In the genomic region with DNA sequence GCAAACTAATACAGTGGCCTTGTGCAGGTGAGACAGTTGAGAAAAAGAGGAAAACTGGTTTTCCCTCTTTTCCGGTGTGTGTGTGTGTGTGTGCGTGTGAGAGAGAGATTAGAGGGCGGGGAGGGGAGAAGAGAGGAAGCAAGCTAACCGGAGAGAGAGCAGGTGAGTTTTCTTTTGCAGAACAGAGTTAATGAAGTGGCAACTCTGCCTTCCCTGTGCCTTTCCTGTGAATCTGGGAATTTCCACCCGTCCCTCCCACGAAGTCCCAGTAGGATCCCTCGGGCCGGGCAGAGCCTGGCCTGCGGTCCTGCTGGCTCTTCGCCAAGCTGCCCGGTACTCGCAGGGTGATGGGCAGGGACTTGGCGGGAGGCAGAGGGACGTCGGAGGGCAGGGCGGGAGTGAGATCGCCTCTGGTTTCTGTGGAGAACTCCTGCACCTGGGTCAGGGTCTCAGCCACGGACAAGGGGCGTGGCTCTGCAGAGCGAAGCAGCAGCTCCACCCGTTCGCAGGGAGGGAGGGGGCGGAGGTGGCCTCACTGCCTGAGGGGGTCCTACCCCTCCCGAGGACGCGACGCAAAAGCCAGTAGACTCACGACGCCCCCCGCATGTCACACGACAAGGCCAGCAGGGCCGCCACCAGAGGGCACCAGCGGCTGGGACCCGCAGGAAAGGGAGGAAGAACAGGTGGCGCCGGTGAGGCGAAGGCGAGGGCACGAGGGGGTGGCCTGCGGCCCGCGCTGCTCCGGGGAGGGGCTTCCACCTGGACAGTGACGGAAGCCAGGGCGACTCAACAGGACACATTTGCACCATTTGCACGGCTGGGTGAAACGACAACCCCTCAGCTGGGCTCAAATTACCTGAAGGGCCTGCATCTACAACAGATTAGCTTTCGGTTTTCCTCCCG, we compare ENCODE assay signal across 1 cellular context.
TF ChIP-seq lines count a peak whose summit lies in the region.

No MANE protein-coding gene starts in this region.

TF ChIP-seq in K562, 482 proteins besides CTCF, POLR2A, EP300 and RAD21 (continued from another document and continues in another):
- TF ChIP-seq, protein P1, sequence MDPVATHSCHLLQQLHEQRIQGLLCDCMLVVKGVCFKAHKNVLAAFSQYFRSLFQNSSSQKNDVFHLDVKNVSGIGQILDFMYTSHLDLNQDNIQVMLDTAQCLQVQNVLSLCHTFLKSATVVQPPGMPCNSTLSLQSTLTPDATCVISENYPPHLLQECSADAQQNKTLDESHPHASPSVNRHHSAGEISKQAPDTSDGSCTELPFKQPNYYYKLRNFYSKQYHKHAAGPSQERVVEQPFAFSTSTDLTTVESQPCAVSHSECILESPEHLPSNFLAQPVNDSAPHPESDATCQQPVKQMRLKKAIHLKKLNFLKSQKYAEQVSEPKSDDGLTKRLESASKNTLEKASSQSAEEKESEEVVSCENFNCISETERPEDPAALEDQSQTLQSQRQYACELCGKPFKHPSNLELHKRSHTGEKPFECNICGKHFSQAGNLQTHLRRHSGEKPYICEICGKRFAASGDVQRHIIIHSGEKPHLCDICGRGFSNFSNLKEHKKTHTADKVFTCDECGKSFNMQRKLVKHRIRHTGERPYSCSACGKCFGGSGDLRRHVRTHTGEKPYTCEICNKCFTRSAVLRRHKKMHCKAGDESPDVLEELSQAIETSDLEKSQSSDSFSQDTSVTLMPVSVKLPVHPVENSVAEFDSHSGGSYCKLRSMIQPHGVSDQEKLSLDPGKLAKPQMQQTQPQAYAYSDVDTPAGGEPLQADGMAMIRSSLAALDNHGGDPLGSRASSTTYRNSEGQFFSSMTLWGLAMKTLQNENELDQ (CRISPR knock-in tag; IDR thresholded peaks at IDR 0.05; ENCODE audit: borderline replicate concordance): peak; percentile 99
- TF ChIP-seq U2AF2 (optimal IDR thresholded peaks at IDR 0.05; ENCODE audit: low read depth, low read length) (no peak), PML (IDR thresholded peaks at IDR 0.05; ENCODE audit: low read length) (no peak), ZNF780A (CRISPR knock-in tag; IDR thresholded peaks at IDR 0.05) (no peak), ZNF766 (CRISPR knock-in tag; conservative IDR thresholded peaks at IDR 0.05) (0 out of 2 replicates have a peak, but pooled peaks have one; percentile 41), RBFOX2 (IDR thresholded peaks at IDR 0.05; ENCODE audit: low read depth, low read length) (peak; percentile 78), WHSC1 (IDR thresholded peaks at IDR 0.05; ENCODE audit: low read length) (no peak), XRCC5 (IDR thresholded peaks at IDR 0.05; ENCODE audit: low read depth, low read length) (peak; percentile 81; the same call in 1 of the 2 replicates), NR4A1 (CRISPR knock-in tag; IDR thresholded peaks at IDR 0.05) (no peak; the same call in 1 of the 2 replicates), NR4A1 (tag; IDR thresholded peaks at IDR 0.05) (peak; percentile 80; the same call in 1 of the 2 replicates)
- TF ChIP-seq, protein P2, sequence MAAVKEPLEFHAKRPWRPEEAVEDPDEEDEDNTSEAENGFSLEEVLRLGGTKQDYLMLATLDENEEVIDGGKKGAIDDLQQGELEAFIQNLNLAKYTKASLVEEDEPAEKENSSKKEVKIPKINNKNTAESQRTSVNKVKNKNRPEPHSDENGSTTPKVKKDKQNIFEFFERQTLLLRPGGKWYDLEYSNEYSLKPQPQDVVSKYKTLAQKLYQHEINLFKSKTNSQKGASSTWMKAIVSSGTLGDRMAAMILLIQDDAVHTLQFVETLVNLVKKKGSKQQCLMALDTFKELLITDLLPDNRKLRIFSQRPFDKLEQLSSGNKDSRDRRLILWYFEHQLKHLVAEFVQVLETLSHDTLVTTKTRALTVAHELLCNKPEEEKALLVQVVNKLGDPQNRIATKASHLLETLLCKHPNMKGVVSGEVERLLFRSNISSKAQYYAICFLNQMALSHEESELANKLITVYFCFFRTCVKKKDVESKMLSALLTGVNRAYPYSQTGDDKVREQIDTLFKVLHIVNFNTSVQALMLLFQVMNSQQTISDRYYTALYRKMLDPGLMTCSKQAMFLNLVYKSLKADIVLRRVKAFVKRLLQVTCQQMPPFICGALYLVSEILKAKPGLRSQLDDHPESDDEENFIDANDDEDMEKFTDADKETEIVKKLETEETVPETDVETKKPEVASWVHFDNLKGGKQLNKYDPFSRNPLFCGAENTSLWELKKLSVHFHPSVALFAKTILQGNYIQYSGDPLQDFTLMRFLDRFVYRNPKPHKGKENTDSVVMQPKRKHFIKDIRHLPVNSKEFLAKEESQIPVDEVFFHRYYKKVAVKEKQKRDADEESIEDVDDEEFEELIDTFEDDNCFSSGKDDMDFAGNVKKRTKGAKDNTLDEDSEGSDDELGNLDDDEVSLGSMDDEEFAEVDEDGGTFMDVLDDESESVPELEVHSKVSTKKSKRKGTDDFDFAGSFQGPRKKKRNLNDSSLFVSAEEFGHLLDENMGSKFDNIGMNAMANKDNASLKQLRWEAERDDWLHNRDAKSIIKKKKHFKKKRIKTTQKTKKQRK (IDR thresholded peaks at IDR 0.05; ENCODE audit: borderline replicate concordance, low read depth, low read length): no peak
- TF ChIP-seq, protein P3, sequence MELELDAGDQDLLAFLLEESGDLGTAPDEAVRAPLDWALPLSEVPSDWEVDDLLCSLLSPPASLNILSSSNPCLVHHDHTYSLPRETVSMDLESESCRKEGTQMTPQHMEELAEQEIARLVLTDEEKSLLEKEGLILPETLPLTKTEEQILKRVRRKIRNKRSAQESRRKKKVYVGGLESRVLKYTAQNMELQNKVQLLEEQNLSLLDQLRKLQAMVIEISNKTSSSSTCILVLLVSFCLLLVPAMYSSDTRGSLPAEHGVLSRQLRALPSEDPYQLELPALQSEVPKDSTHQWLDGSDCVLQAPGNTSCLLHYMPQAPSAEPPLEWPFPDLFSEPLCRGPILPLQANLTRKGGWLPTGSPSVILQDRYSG (tag; conservative IDR thresholded peaks at IDR 0.05; ENCODE audit: low read depth): no peak
- TF ChIP-seq, protein P4, sequence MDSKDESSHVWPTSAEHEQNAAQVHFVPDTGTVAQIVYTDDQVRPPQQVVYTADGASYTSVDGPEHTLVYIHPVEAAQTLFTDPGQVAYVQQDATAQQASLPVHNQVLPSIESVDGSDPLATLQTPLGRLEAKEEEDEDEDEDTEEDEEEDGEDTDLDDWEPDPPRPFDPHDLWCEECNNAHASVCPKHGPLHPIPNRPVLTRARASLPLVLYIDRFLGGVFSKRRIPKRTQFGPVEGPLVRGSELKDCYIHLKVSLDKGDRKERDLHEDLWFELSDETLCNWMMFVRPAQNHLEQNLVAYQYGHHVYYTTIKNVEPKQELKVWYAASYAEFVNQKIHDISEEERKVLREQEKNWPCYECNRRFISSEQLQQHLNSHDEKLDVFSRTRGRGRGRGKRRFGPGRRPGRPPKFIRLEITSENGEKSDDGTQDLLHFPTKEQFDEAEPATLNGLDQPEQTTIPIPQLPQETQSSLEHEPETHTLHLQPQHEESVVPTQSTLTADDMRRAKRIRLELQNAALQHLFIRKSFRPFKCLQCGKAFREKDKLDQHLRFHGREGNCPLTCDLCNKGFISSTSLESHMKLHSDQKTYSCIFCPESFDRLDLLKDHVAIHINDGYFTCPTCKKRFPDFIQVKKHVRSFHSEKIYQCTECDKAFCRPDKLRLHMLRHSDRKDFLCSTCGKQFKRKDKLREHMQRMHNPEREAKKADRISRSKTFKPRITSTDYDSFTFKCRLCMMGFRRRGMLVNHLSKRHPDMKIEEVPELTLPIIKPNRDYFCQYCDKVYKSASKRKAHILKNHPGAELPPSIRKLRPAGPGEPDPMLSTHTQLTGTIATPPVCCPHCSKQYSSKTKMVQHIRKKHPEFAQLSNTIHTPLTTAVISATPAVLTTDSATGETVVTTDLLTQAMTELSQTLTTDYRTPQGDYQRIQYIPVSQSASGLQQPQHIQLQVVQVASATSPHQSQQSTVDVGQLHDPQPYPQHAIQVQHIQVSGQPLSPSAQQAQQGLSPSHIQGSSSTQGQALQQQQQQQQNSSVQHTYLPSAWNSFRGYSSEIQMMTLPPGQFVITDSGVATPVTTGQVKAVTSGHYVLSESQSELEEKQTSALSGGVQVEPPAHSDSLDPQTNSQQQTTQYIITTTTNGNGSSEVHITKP (IDR thresholded peaks at IDR 0.05; ENCODE audit: partially characterized antibody): peak; percentile 63
- TF ChIP-seq, protein P5, sequence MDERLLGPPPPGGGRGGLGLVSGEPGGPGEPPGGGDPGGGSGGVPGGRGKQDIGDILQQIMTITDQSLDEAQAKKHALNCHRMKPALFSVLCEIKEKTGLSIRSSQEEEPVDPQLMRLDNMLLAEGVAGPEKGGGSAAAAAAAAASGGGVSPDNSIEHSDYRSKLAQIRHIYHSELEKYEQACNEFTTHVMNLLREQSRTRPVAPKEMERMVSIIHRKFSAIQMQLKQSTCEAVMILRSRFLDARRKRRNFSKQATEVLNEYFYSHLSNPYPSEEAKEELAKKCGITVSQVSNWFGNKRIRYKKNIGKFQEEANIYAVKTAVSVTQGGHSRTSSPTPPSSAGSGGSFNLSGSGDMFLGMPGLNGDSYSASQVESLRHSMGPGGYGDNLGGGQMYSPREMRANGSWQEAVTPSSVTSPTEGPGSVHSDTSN (CRISPR knock-in tag; IDR thresholded peaks at IDR 0.05; ENCODE audit: low read depth): no peak
- TF ChIP-seq, protein P5 (tag; conservative IDR thresholded peaks at IDR 0.05; ENCODE audit: low read depth): no peak
- TF ChIP-seq, protein P6, sequence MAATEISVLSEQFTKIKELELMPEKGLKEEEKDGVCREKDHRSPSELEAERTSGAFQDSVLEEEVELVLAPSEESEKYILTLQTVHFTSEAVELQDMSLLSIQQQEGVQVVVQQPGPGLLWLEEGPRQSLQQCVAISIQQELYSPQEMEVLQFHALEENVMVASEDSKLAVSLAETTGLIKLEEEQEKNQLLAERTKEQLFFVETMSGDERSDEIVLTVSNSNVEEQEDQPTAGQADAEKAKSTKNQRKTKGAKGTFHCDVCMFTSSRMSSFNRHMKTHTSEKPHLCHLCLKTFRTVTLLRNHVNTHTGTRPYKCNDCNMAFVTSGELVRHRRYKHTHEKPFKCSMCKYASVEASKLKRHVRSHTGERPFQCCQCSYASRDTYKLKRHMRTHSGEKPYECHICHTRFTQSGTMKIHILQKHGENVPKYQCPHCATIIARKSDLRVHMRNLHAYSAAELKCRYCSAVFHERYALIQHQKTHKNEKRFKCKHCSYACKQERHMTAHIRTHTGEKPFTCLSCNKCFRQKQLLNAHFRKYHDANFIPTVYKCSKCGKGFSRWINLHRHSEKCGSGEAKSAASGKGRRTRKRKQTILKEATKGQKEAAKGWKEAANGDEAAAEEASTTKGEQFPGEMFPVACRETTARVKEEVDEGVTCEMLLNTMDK (IDR thresholded peaks at IDR 0.05; ENCODE audit: borderline replicate concordance, insufficient read depth, low read depth, low read length, poor library complexity, severe bottlenecking): peak; percentile 84
